In the genomic region with DNA sequence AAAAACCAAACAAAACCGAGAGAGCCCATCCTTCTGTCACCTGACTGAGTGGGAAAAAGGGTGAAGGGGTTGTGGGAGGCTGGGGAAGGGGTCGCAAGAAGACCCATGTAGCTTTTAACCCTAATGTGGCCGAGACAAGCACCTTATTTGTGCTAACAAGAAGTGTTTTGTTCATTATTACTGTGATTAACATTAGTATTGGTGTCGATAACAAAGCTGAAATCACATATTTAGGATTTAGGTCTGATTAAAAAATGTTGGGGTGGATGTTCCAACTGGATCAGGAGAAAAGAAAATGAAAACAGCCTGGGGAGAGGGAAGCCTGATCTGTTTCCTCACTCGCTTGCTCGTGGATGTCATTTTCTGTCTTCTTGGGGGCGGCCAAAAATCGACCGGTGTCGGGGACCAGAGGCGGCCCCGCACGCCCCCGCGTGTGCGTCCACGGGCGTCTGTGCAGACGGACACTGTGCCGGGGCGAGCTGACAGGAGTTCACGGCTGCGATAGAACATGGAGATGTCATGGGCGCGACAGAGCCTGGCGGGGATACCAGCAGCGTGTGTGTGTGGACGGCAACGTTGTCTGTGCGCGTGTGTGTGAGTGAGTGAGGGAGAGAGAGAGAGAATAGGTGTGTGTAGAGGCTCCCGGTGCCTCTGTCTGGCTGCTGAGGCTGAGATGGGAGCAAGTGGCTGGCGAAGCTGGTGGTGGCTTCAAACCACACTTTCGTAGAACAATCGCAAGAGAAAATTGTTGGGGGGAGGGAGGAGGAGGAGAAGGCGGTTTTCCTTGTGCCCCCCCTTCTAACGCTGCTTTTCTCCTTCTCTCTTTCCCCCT, we compare ENCODE assay signal across 1 cellular context.
A peak's percentile ranks its signal among the peaks of the same experiment; 100 is the strongest.
TF ChIP-seq lines count a peak whose summit lies in the region.

No MANE protein-coding gene starts in this region.

TF ChIP-seq in H1, 55 proteins besides CTCF, POLR2A, EP300 and RAD21:
- peak; percentile 97 for TF ChIP-seq EZH2 (IDR thresholded peaks at IDR 0.05; ENCODE audit: low read depth, low read length, severe bottlenecking)
- TF ChIP-seq GABPA (IDR thresholded peaks at IDR 0.05; ENCODE audit: borderline replicate concordance, insufficient read depth, low read length): no peak
- peak; percentile 97 for TF ChIP-seq RNF2 (IDR thresholded peaks at IDR 0.05; ENCODE audit: borderline replicate concordance, low read depth, low read length, missing control alignments, poor library complexity, severe bottlenecking)
- no peak for TF ChIP-seq SRF (IDR thresholded peaks at IDR 0.05; ENCODE audit: low read depth, low read length)
- no peak for TF ChIP-seq POU5F1 (IDR thresholded peaks at IDR 0.05; ENCODE audit: low read depth, low read length)
- TF ChIP-seq CBX8 (IDR thresholded peaks at IDR 0.05; ENCODE audit: borderline replicate concordance, low read depth, low read length): peak; percentile 97
- TF ChIP-seq RBBP5 (IDR thresholded peaks at IDR 0.05; ENCODE audit: borderline replicate concordance, low read depth, low read length): no peak
- TF ChIP-seq NRF1 (IDR thresholded peaks at IDR 0.05; ENCODE audit: low read depth, low read length): no peak
- peak; percentile 98 for TF ChIP-seq SUZ12 (IDR thresholded peaks at IDR 0.05; ENCODE audit: low read length)
- no peak for TF ChIP-seq POLR2AphosphoS5 (IDR thresholded peaks at IDR 0.05; ENCODE audit: low read depth, low read length)
TF ChIP-seq in H1: peak in this region for 4.
